8 cellular contexts compared by ENCODE assay signal in the genomic region with DNA sequence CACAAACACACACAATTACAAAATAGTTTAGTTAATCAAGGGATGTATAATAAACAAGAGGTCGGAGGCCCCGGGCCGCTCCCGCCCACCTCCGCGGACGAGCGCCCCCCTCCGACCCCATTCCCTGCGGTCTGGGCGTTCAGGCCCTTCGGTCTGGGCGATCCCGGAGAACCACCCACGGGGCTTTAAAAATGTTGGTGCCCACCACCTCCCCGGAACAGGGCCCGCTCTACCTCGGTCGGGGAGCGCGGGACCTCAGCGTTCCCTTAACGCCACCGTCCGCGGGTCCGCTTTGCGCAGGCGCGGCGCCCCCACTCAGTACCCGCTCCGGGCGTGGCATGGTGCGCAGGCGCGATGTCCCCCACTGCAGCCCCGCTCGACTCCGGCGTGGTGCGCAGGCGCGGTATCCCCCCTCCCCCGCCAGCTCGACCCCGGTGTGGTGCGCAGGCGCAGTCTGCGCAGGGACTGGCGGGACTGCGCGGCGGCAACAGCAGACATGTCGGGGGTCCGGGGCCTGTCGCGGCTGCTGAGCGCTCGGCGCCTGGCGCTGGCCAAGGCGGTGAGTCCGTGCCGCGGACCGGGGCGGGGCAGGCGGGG. TPM values are rescaled to one million over a fixed set of nuclear protein-coding genes. Genes with fewer than 3 reads are reported as not detected.
A peak's percentile ranks its signal among the peaks of the same experiment; 100 is the strongest.
DNase-seq lines count a peak whose midpoint lies in the region; ATAC-seq and TF ChIP-seq lines count a peak whose summit lies in the region.

A gene with protein sequence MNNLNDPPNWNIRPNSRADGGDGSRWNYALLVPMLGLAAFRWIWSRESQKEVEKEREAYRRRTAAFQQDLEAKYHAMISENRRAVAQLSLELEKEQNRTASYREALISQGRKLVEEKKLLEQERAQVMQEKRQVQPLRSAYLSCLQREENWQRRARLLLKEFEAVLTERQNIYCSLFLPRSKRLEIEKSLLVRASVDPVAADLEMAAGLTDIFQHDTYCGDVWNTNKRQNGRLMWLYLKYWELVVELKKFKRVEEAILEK (minus strand): TSS at position 294 of the 597 bp plus-strand sequence. CDS start 1,304 bp downstream, outside the sequence.
SDHA (plus strand) TSS at position 461 of the 597 bp plus-strand sequence; CDS start at position 497, 36 bp downstream.

- H3K9me3 Mint-ChIP-seq in activated naive CD4-positive, alpha-beta T cell treated with anti-CD3 and anti-CD28 coated beads, Interleukin-2, amount 50 U/mL, for 24 hours, result no peaks in the 10 kb centered on the region
- no peaks in the 10 kb centered on the region for H3K9me3 Mint-ChIP-seq in glutamatergic neuron (ENCODE audit: unreplicated experiment)

- H3K27ac Mint-ChIP-seq in activated naive CD4-positive, alpha-beta T cell treated with anti-CD3 and anti-CD28 coated beads, Interleukin-2, amount 50 U/mL, for 24 hours, result peak within 1 kb of the TSS; percentile 89
- peak within 1 kb of the TSS; percentile 87 for H3K27ac Mint-ChIP-seq in glutamatergic neuron (ENCODE audit: unreplicated experiment)

- H3K4me3 ChIP-seq in GM12864 (ENCODE audit: low read depth, low read length), result peak within 1 kb of the TSS; percentile 99
- peak within 1 kb of the TSS; percentile 98 for H3K4me3 ChIP-seq in SK-N-MC

- H3K4me1 Mint-ChIP-seq in activated naive CD4-positive, alpha-beta T cell treated with anti-CD3 and anti-CD28 coated beads, Interleukin-2, amount 50 U/mL, for 24 hours, result peaks cover 60% of the 10 kb centered on the region
- H3K4me1 Mint-ChIP-seq in glutamatergic neuron (ENCODE audit: low read depth, unreplicated experiment), result peaks cover 18% of the 10 kb centered on the region

- H3K36me3 Mint-ChIP-seq in activated naive CD4-positive, alpha-beta T cell treated with anti-CD3 and anti-CD28 coated beads, Interleukin-2, amount 50 U/mL, for 24 hours, result peaks cover 4% of the 10 kb centered on the region
- peaks cover 6% of the 10 kb centered on the region for H3K36me3 Mint-ChIP-seq in glutamatergic neuron (ENCODE audit: unreplicated experiment)

- H3K27ac ChIP-seq in SK-N-MC (peak within 1 kb of the TSS; percentile 71; the same call in 1 of the 2 replicates), temporal lobe (ENCODE audit: low read depth, low read length) (peak within 1 kb of the TSS; percentile 36)

- H3K4me3 Mint-ChIP-seq in activated naive CD4-positive, alpha-beta T cell treated with anti-CD3 and anti-CD28 coated beads, Interleukin-2, amount 50 U/mL, for 24 hours, result peak within 1 kb of the TSS; percentile 95
- peak within 1 kb of the TSS; percentile 97 for H3K4me3 Mint-ChIP-seq in glutamatergic neuron (ENCODE audit: unreplicated experiment)

- peak within 1 kb of the TSS; percentile 97 for H3K9ac ChIP-seq in SK-N-MC (ENCODE audit: insufficient read length)

- DNase-seq in GM12864 (ENCODE audit: low read depth) (peak; percentile 70), NCI-H1092 (lab: John Stamatoyannopoulos, UW) (peak; percentile 92), SK-N-MC (ENCODE audit: low read depth, low spot score) (peak; percentile 58), glutamatergic neuron (peak; percentile 100), omental fat pad (ENCODE audit: low spot score) (peak; percentile 95)

- H3K9me3 ChIP-seq in SK-N-MC (ENCODE audit: low read depth, low read length), result no peaks in the 10 kb centered on the region

- H3K27me3 Mint-ChIP-seq in activated naive CD4-positive, alpha-beta T cell treated with anti-CD3 and anti-CD28 coated beads, Interleukin-2, amount 50 U/mL, for 24 hours, result no peaks in the 10 kb centered on the region
- H3K27me3 Mint-ChIP-seq in glutamatergic neuron (ENCODE audit: unreplicated experiment), result peaks cover 2% of the 10 kb centered on the region

- ATAC-seq in HG02610 (IDR thresholded peaks at IDR 0.05; ENCODE audit: unreplicated experiment) (peak; percentile 71), omental fat pad (ENCODE audit: low FRiP score) (peak; percentile 98)

- TF ChIP-seq CTCF in GM12864 (IDR thresholded peaks at IDR 0.05; ENCODE audit: low read depth, low read length, missing control alignments) (no peak), glutamatergic neuron (IDR thresholded peaks at IDR 0.05; ENCODE audit: partially characterized antibody, unreplicated experiment) (peak; percentile 25), omental fat pad (IDR thresholded peaks at IDR 0.05) (no peak)

- H3K36me3 ChIP-seq in SK-N-MC (ENCODE audit: insufficient read depth, low read length), result peaks cover 12% of the 10 kb centered on the region; the same call in 1 of the 2 replicates

RNA-seq across cellular contexts. Expression of the first gene that starts in this region (rescaled TPM):
- total RNA-seq in glutamatergic neuron (ENCODE audit: unreplicated experiment), result 11.9 TPM
- 10 to 100 TPM in 1 of 4 donors, 1 to 10 TPM in 3; 4.7 to 10.6 (median 5.5) TPM for total RNA-seq in omental fat pad
- total RNA-seq in temporal lobe, result 5.2 TPM

RNA-seq across cellular contexts. Expression of gene SDHA, which starts in this region (rescaled TPM):
- 81.3 TPM for total RNA-seq in glutamatergic neuron (ENCODE audit: unreplicated experiment)
- total RNA-seq in omental fat pad, result 10 to 100 TPM; 76.5 to 92.8 (median 83.0) TPM
- total RNA-seq in temporal lobe, result 68.4 TPM

Comparison
In these comparisons a context has a peak if more than half of its experiments do, and no peak if none do; other contexts are left out.
1. Peak in every context shown above with its lines: DNase-seq, ATAC-seq, H3K4me3 ChIP-seq and H3K27ac ChIP-seq.